1 cellular context compared by ENCODE assay signal in the genomic region with DNA sequence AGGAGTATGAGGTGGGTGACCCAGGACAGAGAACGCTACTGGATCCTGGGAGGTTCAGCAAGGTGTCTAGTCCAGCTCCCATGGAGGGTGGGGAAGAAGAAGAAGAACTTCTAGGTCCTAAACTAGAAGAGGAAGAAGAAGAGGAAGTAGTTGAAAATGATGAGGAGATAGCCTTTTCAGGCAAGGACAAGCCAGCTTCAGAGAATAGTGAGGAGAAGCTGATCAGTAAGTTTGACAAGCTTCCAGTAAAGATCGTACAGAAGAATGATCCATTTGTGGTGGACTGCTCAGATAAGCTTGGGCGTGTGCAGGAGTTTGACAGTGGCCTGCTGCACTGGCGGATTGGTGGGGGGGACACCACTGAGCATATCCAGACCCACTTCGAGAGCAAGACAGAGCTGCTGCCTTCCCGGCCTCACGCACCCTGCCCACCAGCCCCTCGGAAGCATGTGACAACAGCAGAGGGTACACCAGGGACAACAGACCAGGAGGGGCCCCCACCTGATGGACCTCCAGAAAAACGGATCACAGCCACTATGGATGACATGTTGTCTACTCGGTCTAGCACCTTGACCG.
TF ChIP-seq lines count a peak whose summit lies in the region.

No MANE protein-coding gene starts in this region.

TF ChIP-seq in SK-N-SH treated with all-trans-retinoic acid at 6 μM for 48 hours, 23 proteins besides CTCF, POLR2A, EP300 and RAD21 (continued from another document):
- TF ChIP-seq, protein P1, sequence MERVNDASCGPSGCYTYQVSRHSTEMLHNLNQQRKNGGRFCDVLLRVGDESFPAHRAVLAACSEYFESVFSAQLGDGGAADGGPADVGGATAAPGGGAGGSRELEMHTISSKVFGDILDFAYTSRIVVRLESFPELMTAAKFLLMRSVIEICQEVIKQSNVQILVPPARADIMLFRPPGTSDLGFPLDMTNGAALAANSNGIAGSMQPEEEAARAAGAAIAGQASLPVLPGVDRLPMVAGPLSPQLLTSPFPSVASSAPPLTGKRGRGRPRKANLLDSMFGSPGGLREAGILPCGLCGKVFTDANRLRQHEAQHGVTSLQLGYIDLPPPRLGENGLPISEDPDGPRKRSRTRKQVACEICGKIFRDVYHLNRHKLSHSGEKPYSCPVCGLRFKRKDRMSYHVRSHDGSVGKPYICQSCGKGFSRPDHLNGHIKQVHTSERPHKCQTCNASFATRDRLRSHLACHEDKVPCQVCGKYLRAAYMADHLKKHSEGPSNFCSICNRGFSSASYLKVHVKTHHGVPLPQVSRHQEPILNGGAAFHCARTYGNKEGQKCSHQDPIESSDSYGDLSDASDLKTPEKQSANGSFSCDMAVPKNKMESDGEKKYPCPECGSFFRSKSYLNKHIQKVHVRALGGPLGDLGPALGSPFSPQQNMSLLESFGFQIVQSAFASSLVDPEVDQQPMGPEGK (CRISPR knock-in tag; IDR thresholded peaks at IDR 0.05; ENCODE audit: borderline replicate concordance), result no peak
- TF ChIP-seq ZFP30 (CRISPR knock-in tag; IDR thresholded peaks at IDR 0.05) (no peak), CSDC2 (CRISPR knock-in tag; IDR thresholded peaks at IDR 0.05) (no peak), ISL1 (CRISPR knock-in tag; IDR thresholded peaks at IDR 0.05) (no peak)
